28 cellular contexts compared by ENCODE assay signal in genomic region chr16:71609066-71609465, GRCh38. TPM values are rescaled to one million over a fixed set of nuclear protein-coding genes. Genes with fewer than 3 reads are reported as not detected.
"Had no signal": no experiment of that assay in that cellular context is flagged by ENCODE, and none has a peak within 500 bp of the region (broad histone marks: within the 10 kb centered on the region; RNA-seq: fewer than 3 reads in every experiment).

No MANE protein-coding gene starts in this region.

- H3K27ac Mint-ChIP-seq: activated naive CD4-positive, alpha-beta T cell treated with anti-CD3 and anti-CD28 coated beads, Interleukin-2, amount 50 U/mL, for 24 hours; activated naive CD8-positive, alpha-beta T cell treated with anti-CD3 and anti-CD28 coated beads, Interleukin-2, amount 10 ng/mL, durations not matched to agents 7 days and 5 days; activated T-helper 1 cell treated with anti-CD3 and anti-CD28 coated beads, Interleukin-12 subunit alpha, Interleukin-12 subunit beta, Interleukin-2, Interleukin-4 antibody, amounts not matched to agents 30 ng/mL and 10 ng/mL and 1 ng/mL, durations not matched to agents 14 hours and 24 hours and 36 hours had no signal

- H3K9me3 Mint-ChIP-seq: activated CD4-positive, alpha-beta T cell treated with anti-CD3 and anti-CD28 coated beads, Interleukin-2, amount 10 ng/mL, durations not matched to agents 24 days and 14 days; activated CD8-positive, alpha-beta T cell treated with anti-CD3 and anti-CD28 coated beads for 36 hours; activated naive CD4-positive, alpha-beta T cell treated with anti-CD3 and anti-CD28 coated beads, Interleukin-2, amount 50 U/mL, for 24 hours; activated naive CD8-positive, alpha-beta T cell treated with anti-CD3 and anti-CD28 coated beads, Interleukin-2, amount 10 ng/mL, durations not matched to agents 7 days and 5 days; activated T-cell treated with anti-CD3 and anti-CD28 coated beads, Interleukin-2, amount 50 U/mL, for 4 hours; activated T-helper 1 cell treated with anti-CD3 and anti-CD28 coated beads, Interleukin-12 subunit alpha, Interleukin-12 subunit beta, Interleukin-2, Interleukin-4 antibody, amounts not matched to agents 30 ng/mL and 10 ng/mL and 1 ng/mL, durations not matched to agents 14 hours and 24 hours and 36 hours; central memory CD8-positive, alpha-beta T cell had no signal

- DNase-seq: activated CD4-positive, alpha-beta T cell treated with anti-CD3 and anti-CD28 coated beads, Interleukin-2, amount 10 ng/mL, durations not matched to agents 24 days and 14 days; activated CD4-positive, alpha-beta T cell treated with anti-CD3 and anti-CD28 coated beads, Interleukin-2, amount 50 U/mL, for 4 hours; activated CD8-positive, alpha-beta T cell treated with anti-CD3 and anti-CD28 coated beads for 36 hours; activated effector memory CD4-positive, alpha-beta T cell treated with Interleukin-2 at 50 U/mL for 16 hours; activated naive CD8-positive, alpha-beta T cell treated with anti-CD3 and anti-CD28 coated beads, Interleukin-2, amount 10 ng/mL, durations not matched to agents 7 days and 5 days; activated T-cell treated with anti-CD3 and anti-CD28 coated beads, Interleukin-2, amount 50 U/mL, for 4 hours; amygdala; Kasumi-1; KG1; MG63; NCI-H1048; NCI-H1436 treated with DMSO at 0.1 percent for 48 hours; NCI-H1694 treated with DMSO at 0.1 percent for 48 hours; NCI-H2029; NCI-H345; NCI-H524 treated with DMSO at 0.1 percent for 48 hours; OCI-M1; Right ventricle myocardium superior; SW 1271; T-helper 9 cell; WERI-Rb-1 had no signal

- H3K4me3 ChIP-seq: ascending aorta, cardiac muscle cell, MG63 had no signal

- H3K4me1 Mint-ChIP-seq: central memory CD8-positive, alpha-beta T cell had no signal

- H3K4me1 ChIP-seq: ascending aorta had no signal

- H3K9me3 ChIP-seq: ascending aorta, MG63 had no signal

- H3K36me3 Mint-ChIP-seq: activated naive CD4-positive, alpha-beta T cell treated with anti-CD3 and anti-CD28 coated beads, Interleukin-2, amount 50 U/mL, for 24 hours; activated naive CD8-positive, alpha-beta T cell treated with anti-CD3 and anti-CD28 coated beads, Interleukin-2, amount 10 ng/mL, durations not matched to agents 7 days and 5 days had no signal

- H3K4me3 Mint-ChIP-seq: activated CD4-positive, alpha-beta T cell treated with anti-CD3 and anti-CD28 coated beads, Interleukin-2, amount 10 ng/mL, durations not matched to agents 24 days and 14 days; activated CD8-positive, alpha-beta T cell treated with anti-CD3 and anti-CD28 coated beads for 36 hours; activated naive CD4-positive, alpha-beta T cell treated with anti-CD3 and anti-CD28 coated beads, Interleukin-2, amount 50 U/mL, for 24 hours; activated naive CD8-positive, alpha-beta T cell treated with anti-CD3 and anti-CD28 coated beads, Interleukin-2, amount 10 ng/mL, durations not matched to agents 7 days and 5 days; activated T-cell treated with anti-CD3 and anti-CD28 coated beads, Interleukin-2, amount 50 U/mL, for 4 hours; activated T-helper 1 cell treated with anti-CD3 and anti-CD28 coated beads, Interleukin-12 subunit alpha, Interleukin-12 subunit beta, Interleukin-2, Interleukin-4 antibody, amounts not matched to agents 30 ng/mL and 10 ng/mL and 1 ng/mL, durations not matched to agents 14 hours and 24 hours and 36 hours; central memory CD8-positive, alpha-beta T cell had no signal

- H3K27me3 ChIP-seq: ascending aorta, cardiac muscle cell, MG63 had no signal

- H3K27ac ChIP-seq: ascending aorta, cardiac muscle cell, WERI-Rb-1 had no signal

- H3K36me3 ChIP-seq: ascending aorta, cardiac muscle cell, MG63, WERI-Rb-1 had no signal

RNA-seq across cellular contexts. Expression of gene MARVELD3, which starts 16.9 kb away (rescaled TPM):
- total RNA-seq: activated CD4-positive, alpha-beta T cell treated with anti-CD3 and anti-CD28 coated beads, Interleukin-2, amount 10 ng/mL, durations not matched to agents 24 days and 14 days; activated CD8-positive, alpha-beta memory T cell treated with anti-CD3 and anti-CD28 coated beads for 36 hours; activated CD8-positive, alpha-beta T cell treated with anti-CD3 and anti-CD28 coated beads for 36 hours; activated naive CD8-positive, alpha-beta T cell treated with anti-CD3 and anti-CD28 coated beads, Interleukin-2, amount 10 ng/mL, durations not matched to agents 7 days and 5 days; activated T-helper 1 cell treated with anti-CD3 and anti-CD28 coated beads, Interleukin-12 subunit alpha, Interleukin-12 subunit beta, Interleukin-2, Interleukin-4 antibody, amounts not matched to agents 30 ng/mL and 10 ng/mL and 1 ng/mL, durations not matched to agents 14 hours and 24 hours and 36 hours; ascending aorta; cardiac muscle cell; NCI-H460; Right ventricle myocardium superior had no signal

RNA-seq across cellular contexts. Expression of gene TAT, which starts 32.2 kb away (rescaled TPM):
- total RNA-seq: activated CD4-positive, alpha-beta T cell treated with anti-CD3 and anti-CD28 coated beads, Interleukin-2, amount 10 ng/mL, durations not matched to agents 24 days and 14 days; activated CD8-positive, alpha-beta memory T cell treated with anti-CD3 and anti-CD28 coated beads for 36 hours; activated CD8-positive, alpha-beta T cell treated with anti-CD3 and anti-CD28 coated beads for 36 hours; activated naive CD8-positive, alpha-beta T cell treated with anti-CD3 and anti-CD28 coated beads, Interleukin-2, amount 10 ng/mL, durations not matched to agents 7 days and 5 days; activated T-helper 1 cell treated with anti-CD3 and anti-CD28 coated beads, Interleukin-12 subunit alpha, Interleukin-12 subunit beta, Interleukin-2, Interleukin-4 antibody, amounts not matched to agents 30 ng/mL and 10 ng/mL and 1 ng/mL, durations not matched to agents 14 hours and 24 hours and 36 hours; cardiac muscle cell had no signal
